42 cellular contexts compared by ENCODE assay signal in the genomic region with DNA sequence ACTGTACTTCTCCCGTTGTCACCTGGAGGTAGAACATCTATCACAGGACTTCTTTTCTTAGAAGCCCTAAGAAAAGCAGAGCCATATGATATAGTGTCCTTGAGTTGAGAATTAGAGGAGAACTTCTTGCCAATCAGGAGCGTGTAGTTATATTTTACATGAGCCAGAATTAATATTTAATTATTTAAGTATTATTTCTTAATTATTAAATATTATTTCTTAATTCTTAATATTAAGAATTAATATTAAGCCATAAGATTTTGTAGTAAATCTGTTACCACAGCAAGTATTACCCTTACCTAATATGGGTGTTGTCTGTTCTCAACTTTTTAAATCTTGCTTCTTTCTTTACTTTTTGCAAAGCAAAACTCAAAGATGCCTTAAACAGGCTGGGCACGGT. TPM values are rescaled to one million over a fixed set of nuclear protein-coding genes. Genes with fewer than 3 reads are reported as not detected.
"Had no signal": no experiment of that assay in that cellular context is flagged by ENCODE, and none has a peak within 500 bp of the region (broad histone marks: within the 10 kb centered on the region; RNA-seq: fewer than 3 reads in every experiment).

No MANE protein-coding gene starts in this region.

- H3K27ac Mint-ChIP-seq: activated naive CD4-positive, alpha-beta T cell treated with anti-CD3 and anti-CD28 coated beads for 36 hours; activated naive CD4-positive, alpha-beta T cell treated with anti-CD3 and anti-CD28 coated beads, Interleukin-2, amount 10 ng/mL, durations not matched to agents 7 days and 5 days; activated naive CD4-positive, alpha-beta T cell treated with anti-CD3 and anti-CD28 coated beads, Interleukin-2, amount 50 U/mL, for 24 hours; activated naive CD4-positive, alpha-beta T cell treated with anti-CD3 and anti-CD28 coated beads, Interleukin-2, amount 50 U/mL, for 72 hours; activated naive CD8-positive, alpha-beta T cell; activated naive CD8-positive, alpha-beta T cell treated with anti-CD3 and anti-CD28 coated beads for 36 hours; activated naive CD8-positive, alpha-beta T cell treated with anti-CD3 and anti-CD28 coated beads, Interleukin-2, amount 10 ng/mL, durations not matched to agents 7 days and 5 days; activated naive CD8-positive, alpha-beta T cell treated with anti-CD3 and anti-CD28 coated beads, Interleukin-2, amount 50 U/mL, for 24 hours; activated T-cell treated with anti-CD3 and anti-CD28 coated beads, Interleukin-2, amount 50 U/mL, for 24 hours; activated T-cell treated with anti-CD3 and anti-CD28 coated beads, Interleukin-2, amount 50 U/mL, for 72 hours; activated T-helper 1 cell treated with anti-CD3 and anti-CD28 coated beads, Interleukin-12 subunit alpha, Interleukin-12 subunit beta, Interleukin-2, Interleukin-4 antibody, amounts not matched to agents 30 ng/mL and 10 ng/mL and 1 ng/mL, durations not matched to agents 14 hours and 24 hours and 36 hours; activated T-helper 17 cell treated with anti-CD3 and anti-CD28 coated beads, Interleukin-2, amount 50 U/mL, for 72 hours; activated T-helper 2 cell treated with anti-CD3 and anti-CD28 coated beads, Interferon-gamma antibody, Interleukin-2, Interleukin-4, amounts not matched to agents 10 μg/mL and 5 μg/mL and 100 μg/mL, durations not matched to agents 14 hours and 24 hours and 36 hours; brain had no signal

- DNase-seq: activated effector memory CD4-positive, alpha-beta T cell treated with anti-CD3 and anti-CD28 coated beads, Interleukin-2, amount 50 U/mL, for 16 hours; activated effector memory CD4-positive, alpha-beta T cell treated with Interleukin-2 at 50 U/mL for 16 hours; activated gamma-delta T cell; activated gamma-delta T cell treated with Interleukin-2 at 50 U/mL for 16 hours; activated naive CD4-positive, alpha-beta T cell; activated naive CD4-positive, alpha-beta T cell treated with anti-CD3 and anti-CD28 coated beads for 36 hours; activated naive CD4-positive, alpha-beta T cell treated with anti-CD3 and anti-CD28 coated beads, Interleukin-2, amount 10 ng/mL, durations not matched to agents 7 days and 5 days; activated naive CD4-positive, alpha-beta T cell treated with anti-CD3 and anti-CD28 coated beads, Interleukin-2, amount 50 U/mL, for 16 hours; activated naive CD4-positive, alpha-beta T cell treated with Interleukin-2 at 50 U/mL for 16 hours; activated naive CD8-positive, alpha-beta T cell treated with anti-CD3 and anti-CD28 coated beads for 36 hours; activated naive CD8-positive, alpha-beta T cell treated with anti-CD3 and anti-CD28 coated beads, Interleukin-2, amount 10 ng/mL, durations not matched to agents 7 days and 5 days; activated naive CD8-positive, alpha-beta T cell treated with anti-CD3 and anti-CD28 coated beads, Interleukin-2, amount 50 U/mL, for 24 hours; activated T-cell treated with anti-CD3 and anti-CD28 coated beads, Interleukin-2, amount 50 U/mL, for 24 hours; activated T-cell treated with anti-CD3 and anti-CD28 coated beads, Interleukin-2, amount 50 U/mL, for 4 hours; activated T-cell treated with anti-CD3 and anti-CD28 coated beads, Interleukin-2, amount 50 U/mL, for 48 hours; activated T-cell treated with anti-CD3 and anti-CD28 coated beads, Interleukin-2, amount 50 U/mL, for 72 hours; adrenal gland; amniotic stem cell; amygdala; anterior cingulate cortex; aorta; body of pancreas; brain microvascular endothelial cell; caudate nucleus; central memory CD4-positive, alpha-beta T cell; cerebellar nuclear complex had no signal

- H3K27me3 Mint-ChIP-seq: activated naive CD4-positive, alpha-beta T cell treated with anti-CD3 and anti-CD28 coated beads, Interleukin-2, amount 10 ng/mL, durations not matched to agents 7 days and 5 days had no signal

- ATAC-seq: activated naive CD4-positive, alpha-beta T cell treated with anti-CD3 and anti-CD28 coated beads, Interleukin-2, amount 50 U/mL, for 72 hours; activated naive CD8-positive, alpha-beta T cell treated with anti-CD3 and anti-CD28 coated beads, Interleukin-2, amount 50 U/mL, for 24 hours; activated T-cell treated with anti-CD3 and anti-CD28 coated beads, Interleukin-2, amount 50 U/mL, for 4 hours; activated T-cell treated with anti-CD3 and anti-CD28 coated beads, Interleukin-2, amount 50 U/mL, for 72 hours; activated T-helper 17 cell treated with anti-CD3 and anti-CD28 coated beads, Interleukin-2, amount 50 U/mL, for 72 hours; body of pancreas had no signal

- H3K9me3 Mint-ChIP-seq: activated naive CD4-positive, alpha-beta T cell treated with anti-CD3 and anti-CD28 coated beads for 36 hours; activated naive CD4-positive, alpha-beta T cell treated with anti-CD3 and anti-CD28 coated beads, Interleukin-2, amount 50 U/mL, for 24 hours; activated naive CD4-positive, alpha-beta T cell treated with anti-CD3 and anti-CD28 coated beads, Interleukin-2, amount 50 U/mL, for 72 hours; activated T-cell treated with anti-CD3 and anti-CD28 coated beads, Interleukin-2, amount 50 U/mL, for 4 hours; activated T-helper 1 cell treated with anti-CD3 and anti-CD28 coated beads, Interleukin-12 subunit alpha, Interleukin-12 subunit beta, Interleukin-2, Interleukin-4 antibody, amounts not matched to agents 30 ng/mL and 10 ng/mL and 1 ng/mL, durations not matched to agents 14 hours and 24 hours and 36 hours; activated T-helper 17 cell treated with anti-CD3 and anti-CD28 coated beads, Interleukin-2, amount 50 U/mL, for 72 hours had no signal

- H3K4me1 Mint-ChIP-seq: activated naive CD4-positive, alpha-beta T cell treated with anti-CD3 and anti-CD28 coated beads, Interleukin-2, amount 10 ng/mL, durations not matched to agents 7 days and 5 days; activated naive CD4-positive, alpha-beta T cell treated with anti-CD3 and anti-CD28 coated beads, Interleukin-2, amount 50 U/mL, for 24 hours; activated naive CD8-positive, alpha-beta T cell treated with anti-CD3 and anti-CD28 coated beads, Interleukin-2, amount 10 ng/mL, durations not matched to agents 7 days and 5 days; activated T-helper 17 cell treated with anti-CD3 and anti-CD28 coated beads, Interleukin-2, amount 50 U/mL, for 72 hours; brain; central memory CD8-positive, alpha-beta T cell had no signal

- H3K4me3 Mint-ChIP-seq: activated naive CD4-positive, alpha-beta T cell treated with anti-CD3 and anti-CD28 coated beads for 36 hours; activated naive CD4-positive, alpha-beta T cell treated with anti-CD3 and anti-CD28 coated beads, Interleukin-2, amount 10 ng/mL, durations not matched to agents 7 days and 5 days; activated naive CD4-positive, alpha-beta T cell treated with anti-CD3 and anti-CD28 coated beads, Interleukin-2, amount 50 U/mL, for 24 hours; activated naive CD8-positive, alpha-beta T cell; activated naive CD8-positive, alpha-beta T cell treated with anti-CD3 and anti-CD28 coated beads for 36 hours; activated naive CD8-positive, alpha-beta T cell treated with anti-CD3 and anti-CD28 coated beads, Interleukin-2, amount 10 ng/mL, durations not matched to agents 7 days and 5 days; activated naive CD8-positive, alpha-beta T cell treated with anti-CD3 and anti-CD28 coated beads, Interleukin-2, amount 50 U/mL, for 24 hours; activated T-cell treated with anti-CD3 and anti-CD28 coated beads, Interleukin-2, amount 50 U/mL, for 24 hours; activated T-cell treated with anti-CD3 and anti-CD28 coated beads, Interleukin-2, amount 50 U/mL, for 4 hours; activated T-cell treated with anti-CD3 and anti-CD28 coated beads, Interleukin-2, amount 50 U/mL, for 72 hours; activated T-helper 1 cell treated with anti-CD3 and anti-CD28 coated beads, Interleukin-12 subunit alpha, Interleukin-12 subunit beta, Interleukin-2, Interleukin-4 antibody, amounts not matched to agents 30 ng/mL and 10 ng/mL and 1 ng/mL, durations not matched to agents 14 hours and 24 hours and 36 hours; activated T-helper 17 cell treated with anti-CD3 and anti-CD28 coated beads, Interleukin-2, amount 50 U/mL, for 72 hours; brain; central memory CD8-positive, alpha-beta T cell had no signal

- H3K36me3 Mint-ChIP-seq: activated naive CD4-positive, alpha-beta T cell treated with anti-CD3 and anti-CD28 coated beads, Interleukin-2, amount 10 ng/mL, durations not matched to agents 7 days and 5 days; activated naive CD4-positive, alpha-beta T cell treated with anti-CD3 and anti-CD28 coated beads, Interleukin-2, amount 50 U/mL, for 24 hours; activated naive CD4-positive, alpha-beta T cell treated with anti-CD3 and anti-CD28 coated beads, Interleukin-2, amount 50 U/mL, for 72 hours; activated naive CD8-positive, alpha-beta T cell; activated naive CD8-positive, alpha-beta T cell treated with anti-CD3 and anti-CD28 coated beads for 36 hours; activated naive CD8-positive, alpha-beta T cell treated with anti-CD3 and anti-CD28 coated beads, Interleukin-2, amount 10 ng/mL, durations not matched to agents 7 days and 5 days; brain had no signal

RNA-seq across cellular contexts. Expression of a gene that starts 10.2 kb away (rescaled TPM):
- total RNA-seq: activated naive CD4-positive, alpha-beta T cell treated with anti-CD3 and anti-CD28 coated beads for 36 hours; activated naive CD4-positive, alpha-beta T cell treated with anti-CD3 and anti-CD28 coated beads, Interleukin-2, amount 50 U/mL, for 72 hours; activated naive CD8-positive, alpha-beta T cell treated with anti-CD3 and anti-CD28 coated beads for 36 hours; activated naive CD8-positive, alpha-beta T cell treated with anti-CD3 and anti-CD28 coated beads, Interleukin-2, amount 10 ng/mL, durations not matched to agents 7 days and 5 days; activated T-cell treated with anti-CD3 and anti-CD28 coated beads, Interleukin-2, amount 50 U/mL, for 72 hours; activated T-helper 1 cell treated with anti-CD3 and anti-CD28 coated beads, Interleukin-12 subunit alpha, Interleukin-12 subunit beta, Interleukin-2, Interleukin-4 antibody, amounts not matched to agents 30 ng/mL and 10 ng/mL and 1 ng/mL, durations not matched to agents 14 hours and 24 hours and 36 hours; activated T-helper 17 cell treated with anti-CD3 and anti-CD28 coated beads, Interleukin-2, amount 50 U/mL, for 72 hours; activated T-helper 2 cell treated with anti-CD3 and anti-CD28 coated beads, Interferon-gamma antibody, Interleukin-2, Interleukin-4, amounts not matched to agents 10 μg/mL and 5 μg/mL and 100 μg/mL, durations not matched to agents 14 hours and 24 hours and 36 hours; aorta; ascending aorta; astrocyte; breast epithelium; bronchial epithelial cell; cardiac muscle cell; cardiac septum; cerebellum; chondrocyte had no signal

RNA-seq across cellular contexts. Expression of a gene that starts 41.6 kb away (rescaled TPM):
- total RNA-seq: activated naive CD4-positive, alpha-beta T cell treated with anti-CD3 and anti-CD28 coated beads for 36 hours; activated naive CD4-positive, alpha-beta T cell treated with anti-CD3 and anti-CD28 coated beads, Interleukin-2, amount 50 U/mL, for 72 hours; activated naive CD8-positive, alpha-beta T cell treated with anti-CD3 and anti-CD28 coated beads for 36 hours; activated naive CD8-positive, alpha-beta T cell treated with anti-CD3 and anti-CD28 coated beads, Interleukin-2, amount 10 ng/mL, durations not matched to agents 7 days and 5 days; activated T-cell treated with anti-CD3 and anti-CD28 coated beads, Interleukin-2, amount 50 U/mL, for 4 hours; activated T-cell treated with anti-CD3 and anti-CD28 coated beads, Interleukin-2, amount 50 U/mL, for 72 hours; activated T-helper 1 cell treated with anti-CD3 and anti-CD28 coated beads, Interleukin-12 subunit alpha, Interleukin-12 subunit beta, Interleukin-2, Interleukin-4 antibody, amounts not matched to agents 30 ng/mL and 10 ng/mL and 1 ng/mL, durations not matched to agents 14 hours and 24 hours and 36 hours; activated T-helper 17 cell treated with anti-CD3 and anti-CD28 coated beads, Interleukin-2, amount 50 U/mL, for 72 hours; activated T-helper 2 cell treated with anti-CD3 and anti-CD28 coated beads, Interferon-gamma antibody, Interleukin-2, Interleukin-4, amounts not matched to agents 10 μg/mL and 5 μg/mL and 100 μg/mL, durations not matched to agents 14 hours and 24 hours and 36 hours; adrenal gland; aorta; ascending aorta; astrocyte; body of pancreas; breast epithelium; bronchial epithelial cell; cardiac muscle cell; cardiac septum; chondrocyte had no signal
